8 cellular contexts compared by ENCODE assay signal in genomic region chr10:24826022-24826421, GRCh38.
A peak's percentile ranks its signal among the peaks of the same experiment; 100 is the strongest.
DNase-seq lines count a peak whose midpoint lies in the region; ATAC-seq and TF ChIP-seq lines count a peak whose summit lies in the region.

No MANE protein-coding gene starts in this region.

- H3K9ac ChIP-seq in skeletal muscle satellite cell (ENCODE audit: low read depth, low read length): no peak overlapping the region
- H3K9ac ChIP-seq in endodermal cell (ENCODE audit: extremely low read depth, low read length, poor library complexity, severe bottlenecking): no peak overlapping the region

- peak overlapping the region; percentile 79 for H3K27ac Mint-ChIP-seq in activated T-cell treated with anti-CD3 and anti-CD28 coated beads, Interleukin-2, amount 50 U/mL, for 72 hours
- no peak overlapping the region for H3K27ac Mint-ChIP-seq in endodermal cell

- peaks cover 45% of the 10 kb centered on the region for H3K4me1 Mint-ChIP-seq in activated T-cell treated with anti-CD3 and anti-CD28 coated beads, Interleukin-2, amount 50 U/mL, for 72 hours (ENCODE audit: low read depth)
- H3K4me1 Mint-ChIP-seq in endodermal cell: no peaks in the 10 kb centered on the region

- ATAC-seq in activated T-cell treated with anti-CD3 and anti-CD28 coated beads, Interleukin-2, amount 50 U/mL, for 72 hours (replicated peaks in 1 of 2): peak in 1 of 2 donors; percentile 32
- ATAC-seq in GM21825 (IDR thresholded peaks at IDR 0.05; ENCODE audit: unreplicated experiment): no peak

- peak overlapping the region; percentile 11 to 75 for H3K4me3 Mint-ChIP-seq in activated T-cell treated with anti-CD3 and anti-CD28 coated beads, Interleukin-2, amount 50 U/mL, for 72 hours
- H3K4me3 Mint-ChIP-seq in endodermal cell: no peak overlapping the region

- peak; percentile 4 to 5 for DNase-seq in activated T-cell treated with anti-CD3 and anti-CD28 coated beads, Interleukin-2, amount 50 U/mL, for 72 hours
- DNase-seq in activated T-cell treated with anti-CD3 and anti-CD28 coated beads for 4 hours (no peak), NOMO-1 treated with DMSO at 0.1 percent for 48 hours (lab: John Stamatoyannopoulos, UW; ENCODE audit: unreplicated experiment) (peak; percentile 42), endodermal cell (no peak)
- no peak for DNase-seq in effector memory CD4-positive, alpha-beta T cell
- DNase-seq in stimulated activated CD4-positive, alpha-beta T cell treated with anti-CD3 and anti-CD28 coated beads, Interleukin-4, amount 100 ng/mL, for 1 hour: no peak

- peak overlapping the region; percentile 19 for H3K4me3 ChIP-seq in effector memory CD4-positive, alpha-beta T cell (ENCODE audit: insufficient read depth, low read depth, low read length, poor library complexity, severe bottlenecking)
- H3K4me3 ChIP-seq in skeletal muscle satellite cell (ENCODE audit: low read length): no peak overlapping the region
- no peak overlapping the region for H3K4me3 ChIP-seq in endodermal cell (ENCODE audit: low read length)

- H3K9me3 ChIP-seq in effector memory CD4-positive, alpha-beta T cell (ENCODE audit: control insufficient read depth, low read length): no peaks in the 10 kb centered on the region
- no peaks in the 10 kb centered on the region for H3K9me3 ChIP-seq in skeletal muscle satellite cell (replicated peaks; ENCODE audit: low read length)
- H3K9me3 ChIP-seq in endodermal cell (ENCODE audit: control insufficient read depth, low read length): no peaks in the 10 kb centered on the region

- TF ChIP-seq CTCF in endodermal cell (conservative IDR thresholded peaks at IDR 0.05): no peak

- H3K4me1 ChIP-seq in effector memory CD4-positive, alpha-beta T cell (ENCODE audit: control insufficient read depth, insufficient read depth, low read length, poor library complexity, severe bottlenecking): no peaks in the 10 kb centered on the region
- H3K4me1 ChIP-seq in skeletal muscle satellite cell (ENCODE audit: control insufficient read depth, insufficient read depth, low read length) (peaks cover 26% of the 10 kb centered on the region), endodermal cell (ENCODE audit: control insufficient read depth, insufficient read depth, low read length) (no peaks in the 10 kb centered on the region)

- WGBS in endodermal cell (ENCODE audit: insufficient coverage in 1 of 2, insufficient read length in 1 of 2), 2 experiments: 73 to 80% methylated on average over 2 to 3 of the region's 4 CpGs

- no peaks in the 10 kb centered on the region for H3K36me3 ChIP-seq in effector memory CD4-positive, alpha-beta T cell (ENCODE audit: control insufficient read depth, insufficient read depth, low read length)
- no peaks in the 10 kb centered on the region for H3K36me3 ChIP-seq in skeletal muscle satellite cell (ENCODE audit: insufficient read depth, low read length)
- H3K36me3 ChIP-seq in endodermal cell (ENCODE audit: control insufficient read depth, insufficient read depth, low read length): no peaks in the 10 kb centered on the region

- H3K4me2 ChIP-seq in skeletal muscle satellite cell (ENCODE audit: low read length): peak overlapping the region; percentile 60

- no peaks in the 10 kb centered on the region for H3K36me3 Mint-ChIP-seq in activated T-cell treated with anti-CD3 and anti-CD28 coated beads, Interleukin-2, amount 50 U/mL, for 72 hours (ENCODE audit: insufficient read depth in 2 of 2)
- no peaks in the 10 kb centered on the region for H3K36me3 Mint-ChIP-seq in endodermal cell (ENCODE audit: low read depth)

- H3K27ac ChIP-seq in effector memory CD4-positive, alpha-beta T cell (ENCODE audit: insufficient read depth, low read length, poor library complexity, severe bottlenecking): no peak overlapping the region
- H3K27ac ChIP-seq in endodermal cell (ENCODE audit: low read depth, low read length): no peak overlapping the region

- H3K27me3 ChIP-seq in effector memory CD4-positive, alpha-beta T cell (replicated peaks; ENCODE audit: control insufficient read depth, insufficient read depth, low read length, poor library complexity, severe bottlenecking): no peaks in the 10 kb centered on the region
- H3K27me3 ChIP-seq in skeletal muscle satellite cell (ENCODE audit: control insufficient read depth, insufficient read depth, low read length): no peaks in the 10 kb centered on the region
- no peaks in the 10 kb centered on the region for H3K27me3 ChIP-seq in endodermal cell (ENCODE audit: control insufficient read depth, insufficient read depth, low read length, poor library complexity, severe bottlenecking)

- H3K27me3 Mint-ChIP-seq in activated T-cell treated with anti-CD3 and anti-CD28 coated beads, Interleukin-2, amount 50 U/mL, for 72 hours (ENCODE audit: low read depth): peaks cover 4% of the 10 kb centered on the region
- H3K27me3 Mint-ChIP-seq in endodermal cell (ENCODE audit: insufficient read depth): no peaks in the 10 kb centered on the region

- H3K9me3 Mint-ChIP-seq in activated T-cell treated with anti-CD3 and anti-CD28 coated beads, Interleukin-2, amount 50 U/mL, for 72 hours: no peaks in the 10 kb centered on the region
- H3K9me3 Mint-ChIP-seq in endodermal cell: no peaks in the 10 kb centered on the region

Comparison
In these comparisons a context has a peak if more than half of its experiments do, and no peak if none do; other contexts are left out.
1. DNase-seq: peak in activated T-cell treated with anti-CD3 and anti-CD28 coated beads, Interleukin-2, amount 50 U/mL, for 72 hours (2 of 2) and NOMO-1 treated with DMSO at 0.1 percent for 48 hours (single experiment); none in activated T-cell treated with anti-CD3 and anti-CD28 coated beads for 4 hours (single experiment), effector memory CD4-positive, alpha-beta T cell (0 of 3), endodermal cell (single experiment) and stimulated activated CD4-positive, alpha-beta T cell treated with anti-CD3 and anti-CD28 coated beads, Interleukin-4, amount 100 ng/mL, for 1 hour (single experiment).